Comparison of ENCODE assay signal across 8 cellular contexts in the genomic region with DNA sequence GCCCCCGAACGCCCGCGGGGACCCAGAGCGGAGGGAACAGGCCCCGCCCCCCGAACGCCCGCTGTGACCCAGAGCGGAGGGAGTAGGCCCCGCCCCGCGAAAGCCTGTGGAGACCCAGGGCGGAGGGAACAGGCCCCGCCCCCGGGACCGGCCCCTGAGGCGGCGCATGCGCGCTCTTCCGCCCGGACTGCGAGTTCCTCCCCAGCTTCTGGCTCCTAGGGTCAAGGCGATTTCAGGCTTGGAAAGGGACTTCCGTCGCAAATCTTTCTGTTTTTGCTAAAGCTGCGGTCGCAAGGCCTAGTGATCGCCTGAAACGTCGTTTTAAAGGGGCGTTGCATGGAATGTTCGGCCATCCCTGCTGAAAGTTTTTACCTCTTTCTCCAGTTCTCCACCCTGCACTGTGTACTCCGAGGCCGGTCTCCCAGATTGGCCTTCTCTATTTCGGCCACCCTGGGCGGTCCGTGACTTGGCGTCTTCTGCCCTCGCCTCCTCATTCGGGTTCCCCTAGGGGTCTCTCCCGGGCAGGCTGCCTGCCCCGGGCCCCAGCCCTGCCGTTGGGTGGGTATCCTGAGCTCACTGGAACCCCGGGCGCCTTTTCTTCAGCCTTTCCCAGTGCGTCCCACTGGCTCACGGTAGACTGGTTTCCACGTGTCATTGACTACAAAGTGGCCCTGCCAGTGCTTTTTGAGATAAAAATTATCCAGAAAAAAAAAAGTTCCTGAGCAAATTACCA. TPM values are rescaled to one million over a fixed set of nuclear protein-coding genes. Genes with fewer than 3 reads are reported as not detected.
DNase-seq lines count a peak whose midpoint lies in the region; ATAC-seq, FAIRE-seq and TF ChIP-seq lines count a peak whose summit lies in the region.

No MANE protein-coding gene starts in this region.

- H3K4me3 ChIP-seq in AG10803 (ENCODE audit: low read length) (peak overlapping the region; percentile 84), kidney (ENCODE audit: low read length in 2 of 2) (peak overlapping the region; percentile 91 to 96)

- no peaks in the 10 kb centered on the region for H3K9me3 ChIP-seq in kidney (ENCODE audit: control insufficient read depth in 1 of 2, low read length in 2 of 2)

- no peaks in the 10 kb centered on the region for H3K36me3 ChIP-seq in kidney (ENCODE audit: control insufficient read depth in 1 of 2, insufficient read depth in 2 of 2, low read length in 2 of 2)

- ATAC-seq in GM19035 (IDR thresholded peaks at IDR 0.05; ENCODE audit: unreplicated experiment) (peak; percentile 93), HG03342 (IDR thresholded peaks at IDR 0.05; ENCODE audit: unreplicated experiment) (peak; percentile 89)
- ATAC-seq in activated CD4-positive, CD25-positive, alpha-beta regulatory T cell treated with anti-CD3 and anti-CD28 coated beads, Interleukin-2, amount 50 U/mL, for 24 hours, result peak; percentile 97

- intact Hi-C loops in kidney (cut with DNase I), result no loop called here

- TF ChIP-seq CTCF in AG10803 (conservative IDR thresholded peaks at IDR 0.05; ENCODE audit: low read length) (no peak), kidney (IDR thresholded peaks at IDR 0.05; ENCODE audit: borderline replicate concordance, extremely low read depth, insufficient read depth) (no peak)

- FAIRE-seq in kidney (lab: Jason Lieb, UNC), result no peak

- H3K9ac ChIP-seq in kidney (ENCODE audit: low read length in 2 of 2), result peak overlapping the region; percentile 85 to 93

- peak; percentile 91 for DNase-seq in AG10803 (ENCODE audit: low read depth)
- DNase-seq in NCI-H446 (lab: John Stamatoyannopoulos, UW), result peak; percentile 90 to 98
- DNase-seq in cerebellar cortex (ENCODE audit: low spot score), result peak; percentile 97
- peak; percentile 100 for DNase-seq in kidney
- peak; percentile 95 to 96 for DNase-seq in stimulated activated CD4-positive, alpha-beta T cell treated with anti-CD3 and anti-CD28 coated beads, Interleukin-15, amount 100 ng/mL, for 1 hour (ENCODE audit: low read depth in 1 of 2, low spot score in 1 of 2)

- peak overlapping the region; percentile 90 to 95 for H3K27ac ChIP-seq in kidney (ENCODE audit: low read depth in 2 of 2, low read length in 2 of 2)

- H3K4me1 ChIP-seq in kidney (ENCODE audit: control insufficient read depth in 1 of 2, insufficient read depth in 1 of 2, low read depth in 1 of 2, low read length in 2 of 2), result peaks cover 2 to 5% of the 10 kb centered on the region in 2 donors

RNA-seq across cellular contexts. Expression of gene WDSUB1, which starts 0.4 kb away (rescaled TPM):
- total RNA-seq in kidney, result 11.6 TPM
- 22.1 TPM for polyA plus RNA-seq in kidney (ENCODE audit: insufficient read depth, low read depth, low replicate concordance)

Comparison
In these comparisons a context has a peak if more than half of its experiments do, and no peak if none do; other contexts are left out.
1. Peak in every context shown above with its lines: DNase-seq, ATAC-seq, H3K4me3 ChIP-seq and H3K27ac ChIP-seq.